Comparison of ENCODE assay signal across 10 cellular contexts in the genomic region with DNA sequence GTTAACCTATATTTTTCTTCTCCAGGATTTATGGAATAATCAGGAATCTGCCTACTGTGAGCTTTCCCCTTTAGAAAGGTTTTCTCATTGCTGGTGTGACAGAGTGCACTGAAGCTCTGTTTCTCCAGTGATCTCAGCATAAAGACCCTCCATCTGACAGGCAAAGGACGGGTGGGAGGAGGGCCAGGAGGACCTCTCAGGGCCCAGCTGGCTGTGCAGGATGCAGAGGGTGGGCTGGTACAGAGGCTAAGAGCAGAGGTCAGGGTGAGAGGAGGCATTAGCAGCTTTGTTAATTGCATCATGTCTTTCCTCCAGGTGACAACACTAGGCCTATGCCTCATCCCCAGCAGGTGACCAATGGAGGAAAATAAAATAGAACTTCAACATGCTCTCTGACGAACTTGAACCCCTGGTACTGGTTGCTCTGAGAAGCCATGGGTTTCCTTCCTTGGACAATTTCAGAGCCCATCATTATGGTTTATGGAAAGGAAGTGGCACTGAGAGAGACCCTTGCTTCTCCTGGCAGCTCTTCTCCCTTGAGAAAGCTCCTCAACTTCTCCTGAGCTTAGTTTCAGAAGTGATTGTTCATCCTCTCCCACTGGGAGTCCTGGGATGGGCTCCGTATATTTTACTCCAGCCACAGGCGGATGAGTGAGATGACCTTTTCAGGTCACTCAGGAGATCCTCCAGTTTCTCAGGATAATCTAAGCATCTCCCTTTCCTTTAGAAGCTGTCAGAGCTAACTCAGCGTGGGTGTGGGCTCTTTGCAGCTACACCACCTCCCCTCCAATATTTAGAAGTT. TPM values are rescaled to one million over a fixed set of nuclear protein-coding genes. Genes with fewer than 3 reads are reported as not detected.
DNase-seq lines count a peak whose midpoint lies in the region; ATAC-seq and TF ChIP-seq lines count a peak whose summit lies in the region.
"Had no signal": no experiment of that assay in that cellular context is flagged by ENCODE, and none has a peak within 500 bp of the region (broad histone marks: within the 10 kb centered on the region; RNA-seq: fewer than 3 reads in every experiment).

No MANE protein-coding gene starts in this region.

- H3K27me3 Mint-ChIP-seq in activated B cell treated with CpG ODN at 0.5 μM for 24 hours: no peaks in the 10 kb centered on the region
- H3K27me3 Mint-ChIP-seq in stimulated activated memory B cell treated with anti-CD40 and anti-IgM and Interleukin-4, amounts not matched to agents 10 μg/mL and 1 μg/mL and 100 μg/mL, for 72 hours: no peaks in the 10 kb centered on the region

- no peaks in the 10 kb centered on the region for H3K36me3 Mint-ChIP-seq in activated B cell treated with CpG ODN at 0.5 μM for 24 hours (ENCODE audit: low read depth)
- H3K36me3 Mint-ChIP-seq in stimulated activated memory B cell treated with anti-CD40 and anti-IgM and Interleukin-4, amounts not matched to agents 10 μg/mL and 1 μg/mL and 100 μg/mL, for 72 hours: no peaks in the 10 kb centered on the region

- peak overlapping the region; percentile 77 for H3K4me3 Mint-ChIP-seq in activated B cell treated with CpG ODN at 0.5 μM for 24 hours
- no peak overlapping the region for H3K4me3 Mint-ChIP-seq in stimulated activated memory B cell treated with anti-CD40 and anti-IgM and Interleukin-4, amounts not matched to agents 10 μg/mL and 1 μg/mL and 100 μg/mL, for 72 hours

- H3K27ac Mint-ChIP-seq in activated B cell treated with CpG ODN at 0.5 μM for 24 hours: peak overlapping the region; percentile 75
- peak overlapping the region; percentile 91 for H3K27ac Mint-ChIP-seq in stimulated activated memory B cell treated with anti-CD40 and anti-IgM and Interleukin-4, amounts not matched to agents 10 μg/mL and 1 μg/mL and 100 μg/mL, for 72 hours

- H3K4me1 ChIP-seq in right cardiac atrium (ENCODE audit: control insufficient read depth, insufficient read depth, low read length): peaks cover 38% of the 10 kb centered on the region

- DNase-seq in NCI-H1092 treated with DMSO at 0.1 percent for 48 hours (lab: John Stamatoyannopoulos, UW) (peak; percentile 42), NCI-H1092 (lab: John Stamatoyannopoulos, UW) (no peak), activated B cell treated with CpG ODN at 0.5 μM for 24 hours (no peak), right cardiac atrium (peak in 1 of 3 donors; percentile 57), GM20000 (ENCODE audit: low spot score) (no peak), 8988T (no peak)
- DNase-seq: stimulated activated CD4-positive, alpha-beta T cell treated with anti-CD3 and anti-CD28 coated beads, Interleukin-2, amount 100 ng/mL, for 48 hours had no signal

- peaks cover 72% of the 10 kb centered on the region for H3K4me1 Mint-ChIP-seq in activated B cell treated with CpG ODN at 0.5 μM for 24 hours
- H3K4me1 Mint-ChIP-seq in stimulated activated memory B cell treated with anti-CD40 and anti-IgM and Interleukin-4, amounts not matched to agents 10 μg/mL and 1 μg/mL and 100 μg/mL, for 72 hours: peaks cover 62% of the 10 kb centered on the region

- intact Hi-C loops in activated B cell treated with CpG ODN at 0.5 μM for 24 hours (cut with micrococcal nuclease): loop anchor here (2.0 kb wide), 1 partner anchor 93 kb away; no protein-coding TSS in a partner anchor
- intact Hi-C loops in right cardiac atrium (cut with DNase I): loop anchor here in 1 of 4 donors (5.0 kb wide), 2 partner anchors 48 to 63 kb away; a partner anchor contains a TSS

- 42% methylated on average over 5 of the region's 5 CpGs for WGBS in right cardiac atrium

- H3K27me3 ChIP-seq in right cardiac atrium (ENCODE audit: control insufficient read depth, insufficient read depth): no peaks in the 10 kb centered on the region

- CTCF ChIA-PET in activated B cell treated with CpG ODN at 0.5 μM for 24 hours (lab: Charles Lee): interaction anchor here (0.9 to 5.8 kb wide), 11 partner anchors 10 to 139 kb away, joined by 3 to 35 read pairs (median 8); no protein-coding TSS in a partner anchor

- no peak for TF ChIP-seq CTCF in activated B cell treated with CpG ODN at 0.5 μM for 24 hours (IDR thresholded peaks at IDR 0.05)
- TF ChIP-seq CTCF in GM20000 (IDR thresholded peaks at IDR 0.05; ENCODE audit: extremely low read depth, missing control alignments): no peak

- no peak for ATAC-seq in activated B cell treated with CpG ODN at 0.5 μM for 24 hours (ENCODE audit: low read depth)
- ATAC-seq in right cardiac atrium: no peak
- no peak for ATAC-seq in stimulated activated memory B cell treated with anti-CD40 and anti-IgM and Interleukin-4, amounts not matched to agents 10 μg/mL and 1 μg/mL and 100 μg/mL, for 72 hours
- ATAC-seq in GM21381 (IDR thresholded peaks at IDR 0.05; ENCODE audit: unreplicated experiment): no peak
- ATAC-seq: activated CD4-positive, CD25-positive, alpha-beta regulatory T cell treated with anti-CD3 and anti-CD28 coated beads, Interleukin-2, amount 50 U/mL, for 24 hours had no signal

- no peaks in the 10 kb centered on the region for H3K9me3 Mint-ChIP-seq in activated B cell treated with CpG ODN at 0.5 μM for 24 hours
- no peaks in the 10 kb centered on the region for H3K9me3 Mint-ChIP-seq in stimulated activated memory B cell treated with anti-CD40 and anti-IgM and Interleukin-4, amounts not matched to agents 10 μg/mL and 1 μg/mL and 100 μg/mL, for 72 hours

- H3K27ac ChIP-seq in right cardiac atrium (ENCODE audit: low read length): peak overlapping the region; percentile 100

- H3K4me3 ChIP-seq in right cardiac atrium (ENCODE audit: low read length): no peak overlapping the region

- POLR2A ChIA-PET in activated B cell treated with CpG ODN at 0.5 μM for 24 hours (lab: Charles Lee): interaction anchor here (0.6 to 7.3 kb wide), 7 partner anchors 30 to 151 kb away, joined by 3 to 122 read pairs (median 3); a partner anchor contains a TSS

- H3K9me3 ChIP-seq in right cardiac atrium (ENCODE audit: control insufficient read depth, low read length): no peaks in the 10 kb centered on the region

RNA-seq across cellular contexts. Expression of a gene that starts 45.8 kb away (rescaled TPM):
- 3.0 and 3.9 TPM in 2 replicates for total RNA-seq in activated B cell treated with CpG ODN at 0.5 μM for 24 hours
- total RNA-seq in right cardiac atrium: 10 to 100 TPM in 2 of 4 donors, 1 to 10 TPM in 2; 6.4 to 11.9 (median 8.4) TPM
- 14.3 TPM for polyA plus RNA-seq in right cardiac atrium

RNA-seq across cellular contexts. Expression of a gene that starts 49.0 kb away (rescaled TPM):
- 73.2 and 81.5 TPM in 2 replicates for total RNA-seq in activated B cell treated with CpG ODN at 0.5 μM for 24 hours
- 100 to 1,000 TPM in 2 of 4 donors, 10 to 100 TPM in 2; 94.3 to 116 (median 103) TPM for total RNA-seq in right cardiac atrium
- polyA plus RNA-seq in right cardiac atrium: 41.7 TPM
